Comparison of ENCODE assay signal across 16 cellular contexts in the genomic region with DNA sequence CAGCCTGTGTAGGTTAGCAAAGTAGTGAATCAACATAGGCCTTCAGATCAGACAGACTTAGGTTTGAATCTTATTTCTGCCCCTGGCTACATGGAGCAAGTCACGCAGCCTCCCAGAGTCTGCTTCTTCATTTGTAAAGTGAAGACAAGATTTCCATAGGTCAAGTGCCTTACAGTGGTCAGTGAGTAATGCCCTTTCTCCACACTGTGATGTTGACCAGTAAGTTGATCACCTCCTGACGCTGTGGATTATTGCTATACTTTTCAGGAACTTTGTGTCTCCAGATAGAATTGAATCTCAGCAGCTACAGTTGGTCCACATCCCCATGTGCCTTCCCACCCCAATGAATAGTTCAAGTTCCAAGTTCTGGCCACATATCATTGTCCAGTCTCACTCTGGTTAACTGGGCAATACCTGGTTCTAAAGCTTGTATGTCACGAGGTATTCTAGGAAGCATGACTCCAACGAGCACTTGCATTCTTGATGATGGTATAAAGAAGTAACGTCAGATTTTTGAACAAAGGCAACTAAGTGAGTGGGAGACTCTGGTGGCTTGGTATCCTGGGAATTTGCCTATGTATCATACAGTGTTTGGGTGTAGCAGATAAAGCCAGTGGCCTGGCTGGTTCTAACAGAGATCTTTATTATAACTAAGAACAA. TPM values are rescaled to one million over a fixed set of nuclear protein-coding genes. Genes with fewer than 3 reads are reported as not detected.
A peak's percentile ranks its signal among the peaks of the same experiment; 100 is the strongest.
DNase-seq lines count a peak whose midpoint lies in the region; ATAC-seq and TF ChIP-seq lines count a peak whose summit lies in the region.
"Had no signal": no experiment of that assay in that cellular context is flagged by ENCODE, and none has a peak within 500 bp of the region (broad histone marks: within the 10 kb centered on the region; RNA-seq: fewer than 3 reads in every experiment).

No MANE protein-coding gene starts in this region.

- peaks cover 36% of the 10 kb centered on the region for H3K4me1 Mint-ChIP-seq in CD14-positive monocyte
- peaks cover 13 to 38% (median 29%) of the 10 kb centered on the region in 7 donors for H3K4me1 Mint-ChIP-seq in naive thymus-derived CD4-positive, alpha-beta T cell

- no peaks in the 10 kb centered on the region for H3K9me3 Mint-ChIP-seq in CD14-positive monocyte
- peaks cover 0 to 2% (median 0%) of the 10 kb centered on the region in 11 donors for H3K9me3 Mint-ChIP-seq in naive thymus-derived CD4-positive, alpha-beta T cell

- H3K36me3 ChIP-seq in PC-3 (ENCODE audit: low read depth, low read length) = no peaks in the 10 kb centered on the region
- H3K36me3 ChIP-seq in naive thymus-derived CD4-positive, alpha-beta T cell (ENCODE audit: control insufficient read depth in 2 of 3, insufficient read depth in 3 of 3, low read length in 3 of 3) = no peaks in the 10 kb centered on the region

- H3K4me2 ChIP-seq in PC-3 (ENCODE audit: low read length) = peak overlapping the region; percentile 60; the same call in 1 of the 2 replicates

- H3K4me1 ChIP-seq in PC-3 (ENCODE audit: insufficient read depth, low read length) = peaks cover 59% of the 10 kb centered on the region
- peaks cover 6 to 8% of the 10 kb centered on the region in 2 donors for H3K4me1 ChIP-seq in naive thymus-derived CD4-positive, alpha-beta T cell (ENCODE audit: control insufficient read depth in 2 of 2, insufficient read depth in 2 of 2, low read length in 2 of 2)

- H3K27me3 Mint-ChIP-seq in CD14-positive monocyte (ENCODE audit: low read depth in 3 of 3) = peaks cover 0 to 14% (median 3%) of the 10 kb centered on the region in 3 donors
- peaks cover 0 to 15% (median 0%) of the 10 kb centered on the region in 5 donors for H3K27me3 Mint-ChIP-seq in naive thymus-derived CD4-positive, alpha-beta T cell

- no peaks in the 10 kb centered on the region for H3F3A ChIP-seq in PC-3 (ENCODE audit: low read length, unreplicated experiment)

- no peaks in the 10 kb centered on the region for H4K20me1 ChIP-seq in PC-3 (ENCODE audit: low read length)

- H3K9ac ChIP-seq in PC-3 (ENCODE audit: low read length) = no peak overlapping the region

- peaks cover 18% of the 10 kb centered on the region for H3K79me2 ChIP-seq in PC-3 (ENCODE audit: low read length)

- peak overlapping the region; percentile 96 to 99 (median 99) for H3K27ac Mint-ChIP-seq in CD14-positive monocyte
- peak overlapping the region in 7 of 9 donors; percentile 91 to 99 (median 97) for H3K27ac Mint-ChIP-seq in naive thymus-derived CD4-positive, alpha-beta T cell

- CTCF ChIA-PET in PC-3 (lab: Charles Lee) = no interaction called here
- CTCF ChIA-PET in naive thymus-derived CD4-positive, alpha-beta T cell (lab: Charles Lee) = no interaction called here

- no peak for DNase-seq in CD14-positive monocyte (ENCODE audit: low spot score)
- no peak for DNase-seq in PC-3
- no peak for DNase-seq in naive thymus-derived CD4-positive, alpha-beta T cell
- DNase-seq in dedifferentiated amniotic fluid mesenchymal stem cell (ENCODE audit: extremely low spot score) = no peak
- no peak for DNase-seq in activated CD4-positive, CD25-positive, alpha-beta regulatory T cell (lab: John Stamatoyannopoulos, UW)
- DNase-seq: activated CD4-positive, alpha-beta T cell treated with anti-CD3 and anti-CD28 coated beads for 1 hour; cerebellar nuclear complex; NCI-H1694; NCI-H748 treated with DMSO at 0.1 percent for 48 hours; stimulated activated CD4-positive, alpha-beta T cell treated with anti-CD3 and anti-CD28 coated beads, Interleukin-15, amount 100 ng/mL, for 24 hours; stimulated activated CD8-positive, alpha-beta memory T cell treated with anti-CD3 and anti-CD28 coated beads, Interleukin-4, amount 100 ng/mL, for 48 hours had no signal

- POLR2A ChIA-PET in PC-3 (lab: Charles Lee; ENCODE audit: unreplicated experiment) = no interaction called here
- POLR2A ChIA-PET in naive thymus-derived CD4-positive, alpha-beta T cell (lab: Charles Lee) = interaction anchor here (1.4 to 7.2 kb wide), 3 partner anchors 13 to 100 kb away, joined by 3 to 80 read pairs (median 5); no protein-coding TSS in a partner anchor

- no peaks in the 10 kb centered on the region for H3K9me2 ChIP-seq in PC-3 (replicated peaks; ENCODE audit: low read length)

- H3K36me3 Mint-ChIP-seq in CD14-positive monocyte = peaks cover 2 to 5% of the 10 kb centered on the region in 2 donors
- peaks cover 0 to 1% (median 0%) of the 10 kb centered on the region in 5 donors for H3K36me3 Mint-ChIP-seq in naive thymus-derived CD4-positive, alpha-beta T cell

- ATAC-seq in PC-3 (no peak), HG02678 (IDR thresholded peaks at IDR 0.05; ENCODE audit: unreplicated experiment) (no peak), GM18907 (IDR thresholded peaks at IDR 0.05; ENCODE audit: unreplicated experiment) (no peak)
- no peak for ATAC-seq in naive thymus-derived CD4-positive, alpha-beta T cell

- H3K27me3 ChIP-seq in PC-3 (ENCODE audit: low read length) = no peaks in the 10 kb centered on the region
- H3K27me3 ChIP-seq in naive thymus-derived CD4-positive, alpha-beta T cell (ENCODE audit: control insufficient read depth in 2 of 2, insufficient read depth in 2 of 2, low read length in 2 of 2) = peaks cover 0 to 2% of the 10 kb centered on the region in 2 donors

- no TSS peak for BruUV-seq in PC-3 (replicated peaks; lab: Mats Ljungman, UMichigan)

- peak overlapping the region; percentile 42 for H3K27ac ChIP-seq in PC-3 (ENCODE audit: low read length)
- peak overlapping the region; percentile 29 for H3K27ac ChIP-seq in cingulate gyrus (ENCODE audit: low read depth, low read length)
- H3K27ac ChIP-seq in naive thymus-derived CD4-positive, alpha-beta T cell (ENCODE audit: low read depth, low read length) = no peak overlapping the region

- H3K4me3 ChIP-seq in PC-3 (ENCODE audit: low read length) = no peak overlapping the region
- no peak overlapping the region for H3K4me3 ChIP-seq in naive thymus-derived CD4-positive, alpha-beta T cell (ENCODE audit: low read length)

- H3K4me3 Mint-ChIP-seq in CD14-positive monocyte = no peak overlapping the region
- H3K4me3 Mint-ChIP-seq in naive thymus-derived CD4-positive, alpha-beta T cell = peak overlapping the region in 4 of 10 donors; percentile 69 to 97 (median 91)

- no peak overlapping the region for H2AFZ ChIP-seq in PC-3 (ENCODE audit: low read length)

- intact Hi-C loops in CD14-positive monocyte (cut with micrococcal nuclease) (loop anchor here in 1 of 2 donors (10.0 kb wide), 2 partner anchors 98 to 158 kb away; no protein-coding TSS in a partner anchor), PC-3 (cut with micrococcal nuclease) (loop anchor here (5.0 kb wide), 2 partner anchors 61 to 151 kb away; no protein-coding TSS in a partner anchor)
- intact Hi-C loops in naive thymus-derived CD4-positive, alpha-beta T cell (cut with micrococcal nuclease) = loop anchor here in 1 of 2 donors (10.0 kb wide), 4 partner anchors 218 to 518 kb away; partner anchors contain the start of genes PPP1CB, SPDYA and WDR43

- H3K9me3 ChIP-seq in PC-3 (ENCODE audit: low read length) = no peaks in the 10 kb centered on the region
- H3K9me3 ChIP-seq in naive thymus-derived CD4-positive, alpha-beta T cell (ENCODE audit: control insufficient read depth in 2 of 3, low read length in 3 of 3) = no peaks in the 10 kb centered on the region

- TF ChIP-seq CTCF in CD14-positive monocyte (IDR thresholded peaks at IDR 0.05) (no peak), PC-3 (conservative IDR thresholded peaks at IDR 0.05; ENCODE audit: low read depth, low read length) (no peak)

RNA-seq across cellular contexts. Expression of gene CLIP4, which starts 2.1 kb away (rescaled TPM):
- 10 to 100 TPM; 19.6 to 29.8 TPM for polyA plus RNA-seq in CD14-positive monocyte
- total RNA-seq in PC-3 (2014; rRNA removed) = 24.2 and 25.1 TPM in 2 replicates
- 10 to 100 TPM; 35.9 to 57.7 (median 48.7) TPM for total RNA-seq in naive thymus-derived CD4-positive, alpha-beta T cell
- 10 to 100 TPM; 17.2 to 21.7 TPM for polyA plus RNA-seq in naive thymus-derived CD4-positive, alpha-beta T cell

RNA-seq across cellular contexts. Expression of gene PCARE, which starts 38.8 kb away (rescaled TPM):
- not detected for polyA plus RNA-seq in CD14-positive monocyte
- total RNA-seq in PC-3 (2014; rRNA removed) = not detected in 2 replicates
- not detected for total RNA-seq in naive thymus-derived CD4-positive, alpha-beta T cell
- not detected for polyA plus RNA-seq in naive thymus-derived CD4-positive, alpha-beta T cell
- total RNA-seq: H1, kidney epithelial cell had no signal
- polyA plus RNA-seq: H1 had no signal
